ENCODE assay signal across 13 cellular contexts in genomic region chr2:147829106-147829505, GRCh38. TPM values are rescaled to one million over a fixed set of nuclear protein-coding genes. Genes with fewer than 3 reads are reported as not detected.
DNase-seq lines count a peak whose midpoint lies in the region; FAIRE-seq and TF ChIP-seq lines count a peak whose summit lies in the region.
"Had no signal": no experiment of that assay in that cellular context is flagged by ENCODE, and none has a peak within 500 bp of the region (broad histone marks: within the 10 kb centered on the region; RNA-seq: fewer than 3 reads in every experiment).

No MANE protein-coding gene starts in this region.

- H3K4me1 ChIP-seq in right atrium auricular region: no peaks in the 10 kb centered on the region
- H3K4me1 ChIP-seq: neural progenitor cell, vagina had no signal

- TF ChIP-seq CTCF in fibroblast of the aortic adventitia (IDR thresholded peaks at IDR 0.05; ENCODE audit: insufficient read depth, low read length) (no peak), right atrium auricular region (IDR thresholded peaks at IDR 0.05) (no peak)

- peak; percentile 75 for FAIRE-seq in H54 (lab: Jason Lieb, UNC)

- no peaks in the 10 kb centered on the region for H3K36me3 ChIP-seq in right atrium auricular region
- H3K36me3 ChIP-seq: neural progenitor cell, vagina had no signal

- H3K27ac ChIP-seq in right atrium auricular region: no peak overlapping the region
- H3K27ac ChIP-seq: KMS-11, neural progenitor cell, vagina had no signal

- H3K4me3 ChIP-seq in fibroblast of the aortic adventitia (ENCODE audit: low read depth, low read length) (no peak overlapping the region), right atrium auricular region (no peak overlapping the region)
- H3K4me3 ChIP-seq: neural progenitor cell, vagina had no signal

- H3K27me3 ChIP-seq in right atrium auricular region: no peaks in the 10 kb centered on the region
- H3K27me3 ChIP-seq: neural progenitor cell, vagina had no signal

- no peak for TF ChIP-seq POLR2A in H54 (IDR thresholded peaks at IDR 0.05; ENCODE audit: low read depth, low read length)

- DNase-seq in AG08395 (ENCODE audit: low spot score) (peak; percentile 21), H54 (ENCODE audit: insufficient read length, low spot score) (no peak), RKO (ENCODE audit: low spot score) (peak; percentile 27), fibroblast of the aortic adventitia (ENCODE audit: low read depth) (peak; percentile 92), right atrium auricular region (ENCODE audit: low spot score) (no peak), germinal center (ENCODE audit: low spot score) (no peak), D341Med (ENCODE audit: low spot score) (no peak)
- DNase-seq in activated CD8-positive, alpha-beta memory T cell treated with anti-CD3 and anti-CD28 coated beads for 24 hours: no peak
- DNase-seq: DND-41, SIG-M5 had no signal

- peaks cover 0 to 10% of the 10 kb centered on the region in 2 donors for H3K9me3 ChIP-seq in right atrium auricular region

RNA-seq across cellular contexts. Expression of gene ACVR2A, which starts 15.7 kb away (rescaled TPM):
- total RNA-seq in fibroblast of the aortic adventitia (ENCODE audit: low replicate concordance) (42.9 and 54.0 TPM in 2 replicates), right atrium auricular region (1 to 10 TPM; 7.9 to 9.7 TPM)

Comparison
In these comparisons a context has a peak if more than half of its experiments do, and no peak if none do; other contexts are left out.
1. DNase-seq: peak in AG08395 (single experiment), RKO (single experiment) and fibroblast of the aortic adventitia (single experiment); none in H54 (single experiment), activated CD8-positive, alpha-beta memory T cell treated with anti-CD3 and anti-CD28 coated beads for 24 hours (single experiment), right atrium auricular region (single experiment), germinal center (single experiment) and D341Med (single experiment).